Comparison of ENCODE assay signal across 14 cellular contexts in genomic region chr5:14925326-14925725, GRCh38.
DNase-seq lines count a peak whose midpoint lies in the region; ATAC-seq and TF ChIP-seq lines count a peak whose summit lies in the region.
"Had no signal": no experiment of that assay in that cellular context is flagged by ENCODE, and none has a peak within 500 bp of the region (broad histone marks: within the 10 kb centered on the region; RNA-seq: fewer than 3 reads in every experiment).

No MANE protein-coding gene starts in this region.

- no peak overlapping the region for H3K4me3 ChIP-seq in brain microvascular endothelial cell (ENCODE audit: low read depth, low read length)
- H3K4me3 ChIP-seq: adrenal gland, coronary artery had no signal

- ATAC-seq in stimulated activated effector memory CD8-positive, alpha-beta T cell treated with anti-CD3 and anti-CD28 coated beads, Interleukin-12 subunit alpha, Interleukin-12 subunit beta, amount 100 ng/mL, for 72 hours = no peak
- no peak for ATAC-seq in GM21360 (IDR thresholded peaks at IDR 0.05; ENCODE audit: unreplicated experiment)

- H3K4me3 Mint-ChIP-seq in activated naive CD4-positive, alpha-beta T cell treated with anti-CD3 and anti-CD28 coated beads, Interleukin-2, amount 50 U/mL, for 24 hours = peak overlapping the region; percentile 31
- peak overlapping the region; percentile 37 for H3K4me3 Mint-ChIP-seq in stimulated activated effector memory CD8-positive, alpha-beta T cell treated with anti-CD3 and anti-CD28 coated beads, Interleukin-12 subunit alpha, Interleukin-12 subunit beta, amount 100 ng/mL, for 72 hours

- H3K27ac Mint-ChIP-seq in activated naive CD4-positive, alpha-beta T cell treated with anti-CD3 and anti-CD28 coated beads, Interleukin-2, amount 50 U/mL, for 24 hours = peak overlapping the region; percentile 83
- peak overlapping the region; percentile 67 for H3K27ac Mint-ChIP-seq in stimulated activated effector memory CD8-positive, alpha-beta T cell treated with anti-CD3 and anti-CD28 coated beads, Interleukin-12 subunit alpha, Interleukin-12 subunit beta, amount 100 ng/mL, for 72 hours

- peaks cover 58% of the 10 kb centered on the region for H3K4me1 Mint-ChIP-seq in activated naive CD4-positive, alpha-beta T cell treated with anti-CD3 and anti-CD28 coated beads, Interleukin-2, amount 50 U/mL, for 24 hours
- H3K4me1 Mint-ChIP-seq in stimulated activated effector memory CD8-positive, alpha-beta T cell treated with anti-CD3 and anti-CD28 coated beads, Interleukin-12 subunit alpha, Interleukin-12 subunit beta, amount 100 ng/mL, for 72 hours = peaks cover 22% of the 10 kb centered on the region

- no peaks in the 10 kb centered on the region for H3K36me3 Mint-ChIP-seq in activated naive CD4-positive, alpha-beta T cell treated with anti-CD3 and anti-CD28 coated beads, Interleukin-2, amount 50 U/mL, for 24 hours
- H3K36me3 Mint-ChIP-seq in stimulated activated effector memory CD8-positive, alpha-beta T cell treated with anti-CD3 and anti-CD28 coated beads, Interleukin-12 subunit alpha, Interleukin-12 subunit beta, amount 100 ng/mL, for 72 hours = peaks cover 6% of the 10 kb centered on the region

- no peaks in the 10 kb centered on the region for H3K27me3 Mint-ChIP-seq in activated naive CD4-positive, alpha-beta T cell treated with anti-CD3 and anti-CD28 coated beads, Interleukin-2, amount 50 U/mL, for 24 hours

- no peak for TF ChIP-seq CTCF in brain microvascular endothelial cell (IDR thresholded peaks at IDR 0.05; ENCODE audit: low read depth, low read length, missing control alignments)

- DNase-seq in activated naive CD4-positive, alpha-beta T cell (lab: John Stamatoyannopoulos, UW) = no peak
- DNase-seq in NOMO-1 (lab: John Stamatoyannopoulos, UW; ENCODE audit: unreplicated experiment in 2 of 2) = peak; percentile 48 to 93
- DNase-seq in brain microvascular endothelial cell = no peak
- DNase-seq in stimulated activated effector memory CD8-positive, alpha-beta T cell treated with anti-CD3 and anti-CD28 coated beads, Interleukin-12 subunit alpha, Interleukin-12 subunit beta, amount 100 ng/mL, for 72 hours (ENCODE audit: low spot score in 2 of 2) = no peak
- DNase-seq in stimulated activated CD4-positive, alpha-beta T cell treated with anti-CD3 and anti-CD28 coated beads, Interleukin-12 subunit alpha, Interleukin-12 subunit beta, amount 100 ng/mL, for 4 hours = no peak
- DNase-seq in superior temporal gyrus (ENCODE audit: extremely low spot score) = no peak
- DNase-seq: mesendoderm, SW 1271 had no signal

- H3K27ac ChIP-seq in brain microvascular endothelial cell = peak overlapping the region; percentile 92
- H3K27ac ChIP-seq: adrenal gland, coronary artery, HL-60, parathyroid adenoma had no signal

- in situ Hi-C loops in brain microvascular endothelial cell (cut with HindIII; ENCODE audit: low pct_ligation_motif_present, low sequenced_read_pairs) = no loop called here

- no peaks in the 10 kb centered on the region for H3K36me3 ChIP-seq in brain microvascular endothelial cell (replicated peaks)
- H3K36me3 ChIP-seq: adrenal gland had no signal

- H3K27me3 ChIP-seq in brain microvascular endothelial cell (replicated peaks) = no peaks in the 10 kb centered on the region
- H3K27me3 ChIP-seq: adrenal gland had no signal

- H3K9me3 Mint-ChIP-seq in activated naive CD4-positive, alpha-beta T cell treated with anti-CD3 and anti-CD28 coated beads, Interleukin-2, amount 50 U/mL, for 24 hours = no peaks in the 10 kb centered on the region
- no peaks in the 10 kb centered on the region for H3K9me3 Mint-ChIP-seq in stimulated activated effector memory CD8-positive, alpha-beta T cell treated with anti-CD3 and anti-CD28 coated beads, Interleukin-12 subunit alpha, Interleukin-12 subunit beta, amount 100 ng/mL, for 72 hours

Comparison
In these comparisons a context has a peak if more than half of its experiments do, and no peak if none do; other contexts are left out.
1. DNase-seq: peak in NOMO-1 (2 of 2); none in activated naive CD4-positive, alpha-beta T cell (0 of 4), brain microvascular endothelial cell (single experiment), stimulated activated effector memory CD8-positive, alpha-beta T cell treated with anti-CD3 and anti-CD28 coated beads, Interleukin-12 subunit alpha, Interleukin-12 subunit beta, amount 100 ng/mL, for 72 hours (0 of 2), stimulated activated CD4-positive, alpha-beta T cell treated with anti-CD3 and anti-CD28 coated beads, Interleukin-12 subunit alpha, Interleukin-12 subunit beta, amount 100 ng/mL, for 4 hours (single experiment) and superior temporal gyrus (single experiment).